Comparison of ENCODE assay signal across 14 cellular contexts in the genomic region with DNA sequence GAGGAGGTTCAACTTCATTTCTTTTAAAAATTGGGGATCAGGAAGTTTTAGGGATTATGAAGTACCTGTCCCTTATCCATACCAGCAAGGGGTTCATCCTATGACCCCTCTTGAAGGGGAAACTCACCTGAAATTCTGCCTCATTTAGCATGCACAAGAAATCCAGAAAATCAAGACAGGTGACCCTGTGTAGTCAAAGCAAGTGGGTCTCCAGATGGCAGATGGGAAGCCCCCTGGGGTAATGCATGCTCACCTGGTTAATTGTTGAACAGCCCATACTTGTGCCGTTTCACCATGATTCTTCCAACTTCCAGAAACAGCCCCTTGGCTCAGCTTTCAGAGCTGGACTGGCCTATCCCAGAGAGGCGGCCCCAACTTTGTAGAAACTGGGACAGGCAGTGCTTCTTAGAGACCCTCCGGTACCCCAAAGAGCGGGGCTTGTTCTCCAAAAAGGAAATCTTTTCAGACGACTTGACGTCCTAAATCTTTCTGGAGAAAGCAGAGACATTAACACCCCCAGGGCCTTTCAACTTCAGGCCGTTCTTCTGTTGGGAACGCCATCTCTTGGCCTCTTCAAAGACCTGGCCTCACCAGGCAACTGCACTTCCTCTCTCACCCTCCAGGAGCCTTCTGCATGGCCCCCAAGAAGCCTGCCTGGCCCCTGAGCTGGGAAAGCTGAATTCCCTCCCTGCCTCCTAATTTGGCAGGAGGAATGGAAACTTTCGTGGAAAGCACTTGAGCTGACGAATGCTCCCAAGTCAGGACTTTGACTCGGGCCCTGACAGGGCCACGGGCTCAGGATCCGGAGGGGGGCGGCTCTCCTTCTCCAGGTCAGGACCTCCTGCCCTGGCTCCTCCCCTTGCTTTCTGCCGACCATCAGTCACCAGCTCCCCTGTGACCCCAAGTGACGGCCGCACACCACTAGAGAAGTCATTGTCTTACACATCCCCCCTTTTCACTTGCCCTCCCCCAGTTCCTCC.
DNase-seq lines count a peak whose midpoint lies in the region; ATAC-seq and TF ChIP-seq lines count a peak whose summit lies in the region.
"Had no signal": no experiment of that assay in that cellular context is flagged by ENCODE, and none has a peak within 500 bp of the region (broad histone marks: within the 10 kb centered on the region; RNA-seq: fewer than 3 reads in every experiment).

No MANE protein-coding gene starts in this region.

- no peak overlapping the region for H3K23ac ChIP-seq in mesendoderm (ENCODE audit: low read length)

- no CpG with 5 or more reads among the region's 17 CpGs for WGBS in mesendoderm (ENCODE audit: extremely low coverage, insufficient coverage, low lambda C conversion rate)

- no peak overlapping the region for H4K5ac ChIP-seq in mesendoderm (ENCODE audit: low read length)

- no peak overlapping the region for H3K4ac ChIP-seq in mesendoderm (ENCODE audit: low read depth, low read length)

- peak overlapping the region; percentile 58 for H3K4me3 Mint-ChIP-seq in type B pancreatic cell
- H3K4me3 Mint-ChIP-seq: naive B cell had no signal

- no peak overlapping the region for H2BK120ac ChIP-seq in mesendoderm (ENCODE audit: low read depth, low read length)

- no peaks in the 10 kb centered on the region for H3K79me2 ChIP-seq in mesendoderm (ENCODE audit: control insufficient read depth, insufficient read depth, low read length)

- H3K9me3 ChIP-seq in NT2/D1 (ENCODE audit: insufficient read depth, low read length) (no peaks in the 10 kb centered on the region), cardiac muscle cell (ENCODE audit: low read depth) (no peaks in the 10 kb centered on the region), WERI-Rb-1 (ENCODE audit: severe bottlenecking) (no peaks in the 10 kb centered on the region)
- H3K9me3 ChIP-seq: BLaER1 treated with 17β-estradiol and CSF1 and Interleukin-3, amounts not matched to agents 10 nM and 100 nM; sigmoid colon had no signal

- no peak overlapping the region for H3K56ac ChIP-seq in mesendoderm (ENCODE audit: low read length)

- ATAC-seq in HG03280 (IDR thresholded peaks at IDR 0.05; ENCODE audit: unreplicated experiment) = no peak
- ATAC-seq: left lobe of liver had no signal

- TF ChIP-seq CTCF in cardiac muscle cell (IDR thresholded peaks at IDR 0.05; ENCODE audit: low read depth, low read length) (no peak), type B pancreatic cell (conservative IDR thresholded peaks at IDR 0.05) (peak; percentile 64), WERI-Rb-1 (IDR thresholded peaks at IDR 0.05; ENCODE audit: low read depth, low read length) (no peak)

- no peaks in the 10 kb centered on the region for H3K36me3 Mint-ChIP-seq in type B pancreatic cell
- H3K36me3 Mint-ChIP-seq: naive B cell had no signal

- peaks cover 68% of the 10 kb centered on the region for H3K27me3 Mint-ChIP-seq in type B pancreatic cell

- H3K27me3 ChIP-seq in NT2/D1 (ENCODE audit: insufficient read depth, insufficient read length) = peaks cover 31% of the 10 kb centered on the region
- no peaks in the 10 kb centered on the region for H3K27me3 ChIP-seq in cardiac muscle cell
- no peaks in the 10 kb centered on the region for H3K27me3 ChIP-seq in mesendoderm (ENCODE audit: insufficient read depth, low read length, poor library complexity)
- no peaks in the 10 kb centered on the region for H3K27me3 ChIP-seq in WERI-Rb-1 (ENCODE audit: insufficient read depth, low read depth, severe bottlenecking)

- no peak overlapping the region for H2AK5ac ChIP-seq in mesendoderm (ENCODE audit: low read length)

- no peak overlapping the region for H2BK15ac ChIP-seq in mesendoderm (replicated peaks; ENCODE audit: low read depth)

- H3K36me3 ChIP-seq in NT2/D1 (ENCODE audit: insufficient read depth, insufficient read length, low read length) (no peaks in the 10 kb centered on the region), cardiac muscle cell (no peaks in the 10 kb centered on the region), mesendoderm (ENCODE audit: control insufficient read depth, insufficient read depth, low read length) (no peaks in the 10 kb centered on the region), WERI-Rb-1 (no peaks in the 10 kb centered on the region)
- H3K36me3 ChIP-seq: BLaER1 treated with 17β-estradiol and CSF1 and Interleukin-3, amounts not matched to agents 10 nM and 100 nM; sigmoid colon had no signal

- H3K79me1 ChIP-seq in mesendoderm (ENCODE audit: low read length) = no peaks in the 10 kb centered on the region

- H4K8ac ChIP-seq in mesendoderm (ENCODE audit: low read depth, low read length) = no peak overlapping the region

- H2BK5ac ChIP-seq in mesendoderm (ENCODE audit: low read length) = no peak overlapping the region

- H3K9ac ChIP-seq in NT2/D1 (ENCODE audit: insufficient read length, low read depth) = no peak overlapping the region
- H3K9ac ChIP-seq in mesendoderm (ENCODE audit: low read length) = no peak overlapping the region
- H3K9ac ChIP-seq: BLaER1 treated with 17β-estradiol and CSF1 and Interleukin-3, amounts not matched to agents 10 nM and 100 nM had no signal

- no peak for DNase-seq in NT2/D1 (ENCODE audit: low read depth, low spot score)
- DNase-seq in cardiac muscle cell (ENCODE audit: low read depth in 1 of 2, low spot score in 1 of 2) = peak; percentile 14 to 90
- DNase-seq in mesendoderm = peak; percentile 68
- DNase-seq in type B pancreatic cell (ENCODE audit: extremely low spot score, unreplicated experiment) = peak; percentile 52
- DNase-seq in NK-92 treated with Interleukin-12 subunit alpha and Interleukin-12 subunit beta, amount 100 ng/mL, for 24 hours (lab: John Stamatoyannopoulos, UW) = no peak
- DNase-seq in WERI-Rb-1 = no peak
- DNase-seq: DMS 273 treated with DMSO at 0.1 percent for 48 hours, naive B cell, NCI-H748 treated with DMSO at 0.1 percent for 48 hours, sigmoid colon had no signal

- H3K4me2 ChIP-seq in mesendoderm (ENCODE audit: low read length) = peak overlapping the region; percentile 16

- H3K9me3 Mint-ChIP-seq in type B pancreatic cell = no peaks in the 10 kb centered on the region
- H3K9me3 Mint-ChIP-seq: naive B cell had no signal

- peak overlapping the region; percentile 25 for H3K27ac Mint-ChIP-seq in type B pancreatic cell

- H3K4me1 ChIP-seq in NT2/D1 (ENCODE audit: insufficient read depth, insufficient read length) = peaks cover 5% of the 10 kb centered on the region
- H3K4me1 ChIP-seq in cardiac muscle cell (ENCODE audit: low read depth) = peaks cover 51% of the 10 kb centered on the region
- H3K4me1 ChIP-seq in mesendoderm (ENCODE audit: control insufficient read depth, low read depth, low read length) = peaks cover 11% of the 10 kb centered on the region

- no peak overlapping the region for H3K18ac ChIP-seq in mesendoderm (ENCODE audit: low read length)

- H3K4me3 ChIP-seq in NT2/D1 (ENCODE audit: insufficient read length, low read depth) (peak overlapping the region; percentile 9), cardiac muscle cell (peak overlapping the region; percentile 31), mesendoderm (ENCODE audit: low read length) (no peak overlapping the region), WERI-Rb-1 (ENCODE audit: low read depth, low read length) (no peak overlapping the region)
- H3K4me3 ChIP-seq: BLaER1 treated with 17β-estradiol and CSF1 and Interleukin-3, amounts not matched to agents 10 nM and 100 nM; sigmoid colon had no signal

- peaks cover 44% of the 10 kb centered on the region for H3K4me1 Mint-ChIP-seq in type B pancreatic cell (ENCODE audit: unreplicated experiment)

- H3K27ac ChIP-seq in cardiac muscle cell (peak overlapping the region; percentile 90), mesendoderm (ENCODE audit: low read depth, low read length) (no peak overlapping the region), WERI-Rb-1 (no peak overlapping the region)
- H3K27ac ChIP-seq: BLaER1 treated with 17β-estradiol and CSF1 and Interleukin-3, amounts not matched to agents 10 nM and 100 nM; epithelial cell of prostate; sigmoid colon had no signal

Comparison
In these comparisons a context has a peak if more than half of its experiments do, and no peak if none do; other contexts are left out.
1. DNase-seq: peak in cardiac muscle cell (2 of 2), mesendoderm (single experiment) and type B pancreatic cell (single experiment); none in NT2/D1 (single experiment), NK-92 treated with Interleukin-12 subunit alpha and Interleukin-12 subunit beta, amount 100 ng/mL, for 24 hours (single experiment) and WERI-Rb-1 (single experiment).
2. H3K4me3 ChIP-seq: peak in NT2/D1 (single experiment) and cardiac muscle cell (single experiment); none in mesendoderm (single experiment) and WERI-Rb-1 (single experiment).